In the genomic region with DNA sequence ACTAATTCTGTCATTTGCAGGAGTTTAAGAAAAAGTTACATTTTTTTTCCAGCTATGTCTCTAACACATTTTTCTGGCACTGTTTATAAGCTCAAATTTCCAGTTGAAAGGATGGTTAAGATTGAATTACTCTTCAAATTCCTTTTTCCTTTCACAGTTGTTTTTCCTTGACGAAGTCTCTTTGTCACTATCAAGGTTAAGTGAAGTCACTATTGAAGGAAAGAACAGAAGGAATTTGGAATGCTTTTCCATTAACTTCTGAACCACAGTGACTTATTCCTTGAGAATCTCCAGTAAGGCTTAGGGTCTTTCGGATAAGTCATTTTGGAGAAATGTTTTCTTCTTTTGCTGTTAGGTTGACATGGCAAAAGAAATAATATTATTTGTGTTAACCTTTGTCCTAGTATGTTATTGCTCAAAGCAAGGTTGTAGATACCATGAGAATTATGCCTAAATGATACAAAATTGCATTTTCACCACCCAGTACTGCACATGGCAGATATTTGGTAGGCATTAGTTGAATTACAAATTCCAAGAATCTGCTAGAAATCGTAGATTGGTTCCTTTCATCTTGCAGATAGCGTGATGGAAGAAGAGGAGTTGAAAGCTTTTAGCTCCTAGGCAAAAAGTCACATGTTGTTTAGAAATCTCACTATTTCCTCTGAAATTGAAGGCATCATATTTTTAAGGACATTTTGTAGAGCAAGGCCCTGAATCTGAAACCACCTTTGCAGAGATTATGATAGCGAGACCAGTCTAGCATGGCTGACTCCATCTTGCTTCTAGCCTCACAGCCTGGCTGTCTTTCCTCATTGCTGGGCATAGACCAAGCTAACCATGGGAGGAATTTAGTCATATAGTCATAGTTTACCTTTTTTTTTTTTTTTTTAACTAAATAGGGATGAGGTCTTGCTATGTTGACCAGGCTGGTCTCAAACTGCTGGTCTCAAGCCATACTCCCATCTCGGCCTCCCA, we compare ENCODE assay signal across 1 cellular context.
A peak's percentile ranks its signal among the peaks of the same experiment; 100 is the strongest.
TF ChIP-seq lines count a peak whose summit lies in the region.

No MANE protein-coding gene starts in this region.

TF ChIP-seq in K562, 482 proteins besides CTCF, POLR2A, EP300 and RAD21 (continued from another document and continues in another):
- TF ChIP-seq HIVEP1 (CRISPR knock-in tag; IDR thresholded peaks at IDR 0.05) (0 out of 2 replicates have a peak, but pooled peaks have one; percentile 38), ZNF79 (CRISPR knock-in tag; IDR thresholded peaks at IDR 0.05; ENCODE audit: low read depth) (peak; percentile 79), TSHZ1 (CRISPR knock-in tag; IDR thresholded peaks at IDR 0.05) (0 out of 2 replicates have a peak, but pooled peaks have one; percentile 26), ARID1B (IDR thresholded peaks at IDR 0.05) (no peak), SNIP1 (IDR thresholded peaks at IDR 0.05; ENCODE audit: low read depth) (no peak), MCM3 (IDR thresholded peaks at IDR 0.05) (no peak), MCM2 (IDR thresholded peaks at IDR 0.05; ENCODE audit: low read depth) (no peak), ARID3A (IDR thresholded peaks at IDR 0.05; ENCODE audit: borderline replicate concordance, low read depth, low read length) (no peak), ZNF41 (CRISPR knock-in tag; conservative IDR thresholded peaks at IDR 0.05) (peak; percentile 70; the same call in 1 of the 2 replicates), KLF6 (CRISPR knock-in tag; IDR thresholded peaks at IDR 0.05; ENCODE audit: borderline replicate concordance) (peak; percentile 85; the same call in 1 of the 2 replicates), MEF2A (IDR thresholded peaks at IDR 0.05; ENCODE audit: control insufficient read depth, low read depth, low read length) (no peak), PTTG1 (tag; IDR thresholded peaks at IDR 0.05; ENCODE audit: low read depth) (peak; percentile 77), SPI1 (IDR thresholded peaks at IDR 0.05; ENCODE audit: borderline replicate concordance, low read depth, low read length) (no peak), SMAD3 (CRISPR knock-in tag; conservative IDR thresholded peaks at IDR 0.05) (peak; percentile 82; the same call in 1 of the 2 replicates), ZNF175 (CRISPR knock-in tag; IDR thresholded peaks at IDR 0.05; ENCODE audit: low read depth) (peak; percentile 93), ZNF644 (tag; IDR thresholded peaks at IDR 0.05; ENCODE audit: low read depth) (peak; percentile 75; the same call in 1 of the 2 replicates), REST (CRISPR knock-in tag; IDR thresholded peaks at IDR 0.05; ENCODE audit: low read depth) (no peak), DDX20 (tag; IDR thresholded peaks at IDR 0.05; ENCODE audit: low read depth) (peak; percentile 83), HINFP (tag; conservative IDR thresholded peaks at IDR 0.05; ENCODE audit: low read depth) (0 out of 2 replicates have a peak, but pooled peaks have one; percentile 42), ZNF589 (CRISPR knock-in tag; IDR thresholded peaks at IDR 0.05; ENCODE audit: low read depth) (peak; percentile 65; the same call in 1 of the 2 replicates), STAT6 (CRISPR knock-in tag; IDR thresholded peaks at IDR 0.05) (no peak), ZSCAN32 (CRISPR knock-in tag; IDR thresholded peaks at IDR 0.05) (0 out of 2 replicates have a peak, but pooled peaks have one; percentile 50), EP400 (IDR thresholded peaks at IDR 0.05) (no peak), JUN (IDR thresholded peaks at IDR 0.05; ENCODE audit: borderline replicate concordance, low read depth, low read length) (no peak), JUN (CRISPR knock-in tag; IDR thresholded peaks at IDR 0.05; ENCODE audit: borderline replicate concordance) (no peak)
- TF ChIP-seq, protein P1, sequence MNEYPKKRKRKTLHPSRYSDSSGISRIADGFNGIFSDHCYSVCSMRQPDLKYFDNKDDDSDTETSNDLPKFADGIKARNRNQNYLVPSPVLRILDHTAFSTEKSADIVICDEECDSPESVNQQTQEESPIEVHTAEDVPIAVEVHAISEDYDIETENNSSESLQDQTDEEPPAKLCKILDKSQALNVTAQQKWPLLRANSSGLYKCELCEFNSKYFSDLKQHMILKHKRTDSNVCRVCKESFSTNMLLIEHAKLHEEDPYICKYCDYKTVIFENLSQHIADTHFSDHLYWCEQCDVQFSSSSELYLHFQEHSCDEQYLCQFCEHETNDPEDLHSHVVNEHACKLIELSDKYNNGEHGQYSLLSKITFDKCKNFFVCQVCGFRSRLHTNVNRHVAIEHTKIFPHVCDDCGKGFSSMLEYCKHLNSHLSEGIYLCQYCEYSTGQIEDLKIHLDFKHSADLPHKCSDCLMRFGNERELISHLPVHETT (CRISPR knock-in tag; conservative IDR thresholded peaks at IDR 0.05 in 1 of 2, IDR thresholded peaks at IDR 0.05 in 1 of 2): peak in 1 of 2 experiments; percentile 61; a peak in 1 of 4 replicates
- TF ChIP-seq, protein P2, sequence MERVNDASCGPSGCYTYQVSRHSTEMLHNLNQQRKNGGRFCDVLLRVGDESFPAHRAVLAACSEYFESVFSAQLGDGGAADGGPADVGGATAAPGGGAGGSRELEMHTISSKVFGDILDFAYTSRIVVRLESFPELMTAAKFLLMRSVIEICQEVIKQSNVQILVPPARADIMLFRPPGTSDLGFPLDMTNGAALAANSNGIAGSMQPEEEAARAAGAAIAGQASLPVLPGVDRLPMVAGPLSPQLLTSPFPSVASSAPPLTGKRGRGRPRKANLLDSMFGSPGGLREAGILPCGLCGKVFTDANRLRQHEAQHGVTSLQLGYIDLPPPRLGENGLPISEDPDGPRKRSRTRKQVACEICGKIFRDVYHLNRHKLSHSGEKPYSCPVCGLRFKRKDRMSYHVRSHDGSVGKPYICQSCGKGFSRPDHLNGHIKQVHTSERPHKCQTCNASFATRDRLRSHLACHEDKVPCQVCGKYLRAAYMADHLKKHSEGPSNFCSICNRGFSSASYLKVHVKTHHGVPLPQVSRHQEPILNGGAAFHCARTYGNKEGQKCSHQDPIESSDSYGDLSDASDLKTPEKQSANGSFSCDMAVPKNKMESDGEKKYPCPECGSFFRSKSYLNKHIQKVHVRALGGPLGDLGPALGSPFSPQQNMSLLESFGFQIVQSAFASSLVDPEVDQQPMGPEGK (CRISPR knock-in tag; IDR thresholded peaks at IDR 0.05; ENCODE audit: borderline replicate concordance): peak; percentile 66; the same call in 1 of the 2 replicates
- TF ChIP-seq, protein P3, sequence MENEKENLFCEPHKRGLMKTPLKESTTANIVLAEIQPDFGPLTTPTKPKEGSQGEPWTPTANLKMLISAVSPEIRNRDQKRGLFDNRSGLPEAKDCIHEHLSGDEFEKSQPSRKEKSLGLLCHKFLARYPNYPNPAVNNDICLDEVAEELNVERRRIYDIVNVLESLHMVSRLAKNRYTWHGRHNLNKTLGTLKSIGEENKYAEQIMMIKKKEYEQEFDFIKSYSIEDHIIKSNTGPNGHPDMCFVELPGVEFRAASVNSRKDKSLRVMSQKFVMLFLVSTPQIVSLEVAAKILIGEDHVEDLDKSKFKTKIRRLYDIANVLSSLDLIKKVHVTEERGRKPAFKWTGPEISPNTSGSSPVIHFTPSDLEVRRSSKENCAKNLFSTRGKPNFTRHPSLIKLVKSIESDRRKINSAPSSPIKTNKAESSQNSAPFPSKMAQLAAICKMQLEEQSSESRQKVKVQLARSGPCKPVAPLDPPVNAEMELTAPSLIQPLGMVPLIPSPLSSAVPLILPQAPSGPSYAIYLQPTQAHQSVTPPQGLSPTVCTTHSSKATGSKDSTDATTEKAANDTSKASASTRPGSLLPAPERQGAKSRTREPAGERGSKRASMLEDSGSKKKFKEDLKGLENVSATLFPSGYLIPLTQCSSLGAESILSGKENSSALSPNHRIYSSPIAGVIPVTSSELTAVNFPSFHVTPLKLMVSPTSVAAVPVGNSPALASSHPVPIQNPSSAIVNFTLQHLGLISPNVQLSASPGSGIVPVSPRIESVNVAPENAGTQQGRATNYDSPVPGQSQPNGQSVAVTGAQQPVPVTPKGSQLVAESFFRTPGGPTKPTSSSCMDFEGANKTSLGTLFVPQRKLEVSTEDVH (IDR thresholded peaks at IDR 0.05; ENCODE audit: low read depth, partially characterized antibody): no peak
